ENCODE assay signal across 8 cellular contexts in genomic region chr14:41749425-41749824, GRCh38.
DNase-seq lines count a peak whose midpoint lies in the region; ATAC-seq and TF ChIP-seq lines count a peak whose summit lies in the region.

No MANE protein-coding gene starts in this region.

- H2AFZ ChIP-seq in DND-41 (ENCODE audit: low read depth, low read length) = peak overlapping the region; percentile 82

- no peaks in the 10 kb centered on the region for H3K27me3 ChIP-seq in DND-41 (ENCODE audit: insufficient read depth, low read length, poor library complexity)
- H3K27me3 ChIP-seq in stomach = no peaks in the 10 kb centered on the region

- no peak overlapping the region for H3K9ac ChIP-seq in DND-41 (ENCODE audit: low read depth, low read length)

- H3K9me3 ChIP-seq in DND-41 (ENCODE audit: insufficient read depth, low read length, severe bottlenecking) (no peaks in the 10 kb centered on the region), stomach (no peaks in the 10 kb centered on the region)

- TF ChIP-seq POLR2A in stomach (IDR thresholded peaks at IDR 0.05) = no peak

- no peak for TF ChIP-seq CTCF in DND-41 (IDR thresholded peaks at IDR 0.05; ENCODE audit: borderline replicate concordance, extremely low read depth, low read length, poor library complexity, severe bottlenecking)
- no peak for TF ChIP-seq CTCF in stomach (IDR thresholded peaks at IDR 0.05)

- DNase-seq in DND-41 = peak; percentile 9
- peak; percentile 32 for DNase-seq in NCI-H1436 (lab: John Stamatoyannopoulos, UW)
- peak; percentile 19 for DNase-seq in dedifferentiated amniotic fluid mesenchymal stem cell (ENCODE audit: extremely low spot score)
- no peak for DNase-seq in stomach
- no peak for DNase-seq in stimulated activated CD4-positive, alpha-beta T cell treated with anti-CD3 and anti-CD28 coated beads, Interleukin-4, amount 100 ng/mL, for 24 hours
- no peak for DNase-seq in epidermal melanocyte (ENCODE audit: insufficient read length, low spot score)
- DNase-seq in NCI-H2171 (lab: John Stamatoyannopoulos, UW) = no peak

- no peaks in the 10 kb centered on the region for H3K79me2 ChIP-seq in DND-41 (ENCODE audit: insufficient read depth, low read length)

- peak overlapping the region; percentile 45 for H3K27ac ChIP-seq in DND-41 (ENCODE audit: low read length)
- H3K27ac ChIP-seq in stomach = no peak overlapping the region

- intact Hi-C loops in stomach (cut with DNase I; ENCODE audit: low total_unique reads) = no loop called here

- peak overlapping the region in 1 of 2 experiments; percentile 45; a peak in 3 of 4 replicates for H3K4me3 ChIP-seq in DND-41 (ENCODE audit: low read depth in 1 of 2, low read length in 2 of 2)
- peak overlapping the region; percentile 18 to 32 (median 28) for H3K4me3 ChIP-seq in stomach

- H3K36me3 ChIP-seq in DND-41 (ENCODE audit: insufficient read depth, low read length) = no peaks in the 10 kb centered on the region
- H3K36me3 ChIP-seq in stomach = no peaks in the 10 kb centered on the region

- H4K20me1 ChIP-seq in DND-41 (ENCODE audit: insufficient read depth, low read length) = no peaks in the 10 kb centered on the region

- H3K4me1 ChIP-seq in DND-41 (ENCODE audit: insufficient read depth, low read length) = peaks cover 13% of the 10 kb centered on the region
- no peaks in the 10 kb centered on the region for H3K4me1 ChIP-seq in stomach

- ATAC-seq in DND-41 (ENCODE audit: insufficient read depth, low read depth) (peak; percentile 99), GM21619 (IDR thresholded peaks at IDR 0.05; ENCODE audit: unreplicated experiment) (peak; percentile 93)

- peak overlapping the region; percentile 58 for H3K4me2 ChIP-seq in DND-41 (ENCODE audit: insufficient read depth, low read length)

- 43 to 54% (median 50%) methylated on average over 5 of the region's 5 CpGs for WGBS in stomach, 5 donors

- no peak for TF ChIP-seq EP300 in stomach (IDR thresholded peaks at IDR 0.05)

Comparison
In these comparisons a context has a peak if more than half of its experiments do, and no peak if none do; other contexts are left out.
1. DNase-seq: peak in DND-41 (single experiment), NCI-H1436 (single experiment) and dedifferentiated amniotic fluid mesenchymal stem cell (single experiment); none in stomach (single experiment), stimulated activated CD4-positive, alpha-beta T cell treated with anti-CD3 and anti-CD28 coated beads, Interleukin-4, amount 100 ng/mL, for 24 hours (single experiment), epidermal melanocyte (single experiment) and NCI-H2171 (single experiment).